8 cellular contexts compared by ENCODE assay signal in the genomic region with DNA sequence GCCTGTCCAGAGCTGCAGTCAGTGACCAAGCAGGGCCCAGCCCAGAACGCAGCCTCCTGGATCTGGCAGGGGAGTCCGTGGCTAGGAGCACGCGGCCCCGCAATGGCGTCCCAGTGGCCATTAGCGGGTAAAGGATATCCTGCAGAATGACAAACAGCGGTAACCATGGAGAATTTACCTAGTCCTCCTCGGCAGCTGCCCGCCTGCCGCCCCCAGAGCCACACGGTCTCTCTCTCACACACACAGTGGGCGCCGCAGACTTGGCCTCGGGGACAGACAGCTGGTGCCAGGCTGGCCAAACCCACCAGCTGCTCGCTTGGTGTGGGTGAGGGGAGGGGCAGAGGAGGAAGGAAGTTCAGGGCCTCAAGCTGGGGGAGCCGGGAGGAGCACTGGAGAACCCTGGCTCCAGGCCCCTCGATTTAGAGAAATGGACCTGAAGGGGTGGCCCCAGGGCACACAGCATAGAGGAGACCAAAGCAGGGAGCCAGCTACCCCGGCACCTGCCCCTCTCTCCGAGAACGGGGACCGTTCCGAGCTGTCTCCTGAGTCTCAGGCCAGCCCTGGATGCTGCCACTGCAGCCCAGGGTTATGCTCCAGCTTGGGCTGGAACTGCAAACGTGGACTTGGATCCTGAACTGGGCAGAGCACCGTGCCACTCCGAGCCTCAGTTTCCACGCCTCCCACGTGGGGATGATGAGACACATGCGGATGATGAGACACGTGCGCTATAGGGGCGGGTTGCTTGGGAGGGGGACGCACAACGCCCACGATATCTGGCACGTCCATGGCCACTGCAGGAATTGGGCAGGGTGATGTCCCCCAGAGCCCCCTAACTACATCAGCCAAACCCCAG. TPM values are rescaled to one million over a fixed set of nuclear protein-coding genes. Genes with fewer than 3 reads are reported as not detected.
DNase-seq lines count a peak whose midpoint lies in the region; TF ChIP-seq lines count a peak whose summit lies in the region.

No MANE protein-coding gene starts in this region.

- H3K4me2 ChIP-seq in BLaER1: peak overlapping the region; percentile 100

- no peak for TF ChIP-seq POLR2A in testis (IDR thresholded peaks at IDR 0.05)

- H3K36me3 ChIP-seq in BLaER1 (peaks cover 44% of the 10 kb centered on the region), adipocyte (ENCODE audit: control insufficient read depth, insufficient read depth, low read length, severe bottlenecking) (peaks cover 17% of the 10 kb centered on the region), testis (ENCODE audit: low read depth, missing control alignments) (no peaks in the 10 kb centered on the region)

- no peak for TF ChIP-seq CTCF in testis (IDR thresholded peaks at IDR 0.05)

- H3K4me3 ChIP-seq in BLaER1: peak overlapping the region; percentile 90
- H3K4me3 ChIP-seq in adipocyte (ENCODE audit: low read length): no peak overlapping the region
- no peak overlapping the region for H3K4me3 ChIP-seq in testis

- H3K9ac ChIP-seq in BLaER1: peak overlapping the region; percentile 98
- no peak overlapping the region for H3K9ac ChIP-seq in adipocyte (ENCODE audit: low read length)

- WGBS in testis, 2 donors: 45 to 56% methylated on average over 12 to 36 of the region's 36 CpGs

- intact Hi-C loops in testis (cut with DNase I; ENCODE audit: low total_unique reads): no loop called here

- H3K9me3 ChIP-seq in BLaER1 (no peaks in the 10 kb centered on the region), adipocyte (ENCODE audit: control insufficient read depth, low read length) (no peaks in the 10 kb centered on the region), testis (no peaks in the 10 kb centered on the region)

- DNase-seq in KG1 (lab: John Stamatoyannopoulos, UW) (peak; percentile 33), adipocyte (ENCODE audit: low read depth) (peak; percentile 34), medulla oblongata (ENCODE audit: extremely low spot score) (peak; percentile 88), testis (no peak), NCI-H1048 (lab: John Stamatoyannopoulos, UW) (no peak), EL (no peak)
- no peak for DNase-seq in activated T-cell treated with anti-CD3 and anti-CD28 coated beads, Interleukin-2, amount 50 U/mL, for 1 hour

- peak overlapping the region; percentile 99 for H3K27ac ChIP-seq in BLaER1
- H3K27ac ChIP-seq in testis: peak overlapping the region; percentile 72 to 86

- H3K27me3 ChIP-seq in BLaER1 (no peaks in the 10 kb centered on the region), adipocyte (replicated peaks; ENCODE audit: control insufficient read depth, insufficient read depth, low read length) (no peaks in the 10 kb centered on the region), testis (no peaks in the 10 kb centered on the region)

- H3K4me1 ChIP-seq in BLaER1 (peaks cover 48% of the 10 kb centered on the region), adipocyte (ENCODE audit: control insufficient read depth, insufficient read depth, low read length) (peaks cover 15% of the 10 kb centered on the region), testis (peaks cover 29% of the 10 kb centered on the region)

- H4K20me1 ChIP-seq in BLaER1: peaks cover 48% of the 10 kb centered on the region

RNA-seq across cellular contexts. Expression of gene CDK2AP1, which starts 3.4 kb away (rescaled TPM):
- total RNA-seq in testis: 100 to 1,000 TPM; 131 to 145 TPM
- polyA plus RNA-seq in testis (ENCODE audit: insufficient read depth, low read depth, low replicate concordance): 155 TPM

RNA-seq across cellular contexts. Expression of gene MTRFR, which starts 35.0 kb away (rescaled TPM):
- 10 to 100 TPM; 21.1 to 23.6 TPM for total RNA-seq in testis
- polyA plus RNA-seq in testis (ENCODE audit: insufficient read depth, low read depth, low replicate concordance): 21.3 TPM

RNA-seq across cellular contexts. Expression of gene MPHOSPH9, which starts 35.3 kb away (rescaled TPM):
- total RNA-seq in testis: 10 to 100 TPM; 60.3 to 81.1 TPM
- 28.8 TPM for polyA plus RNA-seq in testis (ENCODE audit: insufficient read depth, low read depth, low replicate concordance)

Comparison
In these comparisons a context has a peak if more than half of its experiments do, and no peak if none do; other contexts are left out.
1. DNase-seq: peak in KG1 (single experiment), adipocyte (single experiment) and medulla oblongata (single experiment); none in testis (single experiment), NCI-H1048 (single experiment), activated T-cell treated with anti-CD3 and anti-CD28 coated beads, Interleukin-2, amount 50 U/mL, for 1 hour (single experiment) and EL (single experiment).